10 cellular contexts compared by ENCODE assay signal in the genomic region with DNA sequence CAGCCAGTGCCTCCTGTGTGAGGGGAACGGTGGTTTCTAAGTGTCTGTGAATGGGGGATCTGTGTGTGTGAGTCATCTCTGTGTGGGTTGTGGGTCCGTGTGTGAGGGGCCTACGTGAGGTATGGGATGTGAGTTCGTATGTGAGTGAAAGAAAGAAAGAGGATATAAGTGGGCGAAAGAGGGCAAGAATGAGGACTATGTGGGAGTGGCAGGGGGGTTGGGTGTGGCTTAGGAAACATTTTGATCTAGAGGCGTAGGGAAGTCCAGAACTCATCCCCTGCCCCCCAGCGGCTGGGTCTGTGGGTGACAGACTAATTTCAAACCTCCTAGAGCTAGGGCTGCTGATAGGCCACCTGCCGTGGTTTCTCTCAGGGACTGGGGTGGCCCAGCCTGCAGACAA. TPM values are rescaled to one million over a fixed set of nuclear protein-coding genes. Genes with fewer than 3 reads are reported as not detected.
DNase-seq lines count a peak whose midpoint lies in the region; ATAC-seq lines count a peak whose summit lies in the region.
"Had no signal": no experiment of that assay in that cellular context is flagged by ENCODE, and none has a peak within 500 bp of the region (broad histone marks: within the 10 kb centered on the region; RNA-seq: fewer than 3 reads in every experiment).

No MANE protein-coding gene starts in this region.

- 93 to 94% methylated on average over 8 of the region's 8 CpGs for WGBS in aorta, 2 donors

- H3K4me3 ChIP-seq in aorta (ENCODE audit: low read length in 2 of 2), result no peak overlapping the region
- H3K4me3 ChIP-seq: A549, SK-N-MC had no signal

- H3K27ac ChIP-seq in aorta (ENCODE audit: low read depth in 1 of 2, low read length in 2 of 2), result no peak overlapping the region
- H3K27ac ChIP-seq: A549, SK-N-MC had no signal

- H3K4me1 ChIP-seq in aorta (ENCODE audit: control insufficient read depth in 1 of 2, insufficient read depth in 2 of 2, low read length in 2 of 2), result no peaks in the 10 kb centered on the region
- H3K4me1 ChIP-seq: A549 had no signal

- peaks cover 5 to 22% of the 10 kb centered on the region in 2 donors for H3K36me3 ChIP-seq in aorta (ENCODE audit: control insufficient read depth in 1 of 2, insufficient read depth in 2 of 2, low read length in 1 of 2)

- H3K27me3 ChIP-seq in aorta (ENCODE audit: control insufficient read depth in 1 of 2, insufficient read depth in 2 of 2, low read length in 1 of 2), result no peaks in the 10 kb centered on the region

- DNase-seq in activated CD4-positive, alpha-beta T cell treated with anti-CD3 and anti-CD28 coated beads for 24 hours (ENCODE audit: low read depth in 2 of 2), result peak; percentile 15 to 62
- DNase-seq in activated CD4-positive, alpha-beta T cell treated with anti-CD3 and anti-CD28 coated beads for 1 hour, result no peak
- peak; percentile 84 to 87 for DNase-seq in activated T-cell treated with anti-CD3 and anti-CD28 coated beads, Interleukin-2, amount 50 U/mL, for 48 hours
- DNase-seq in stimulated activated CD8-positive, alpha-beta memory T cell treated with anti-CD3 and anti-CD28 coated beads, Interleukin-4, amount 100 ng/mL, for 48 hours, result peak; percentile 85
- no peak for DNase-seq in aorta
- no peak for DNase-seq in amniotic stem cell (lab: John Stamatoyannopoulos, UW)
- no peak for DNase-seq in SHP77 (lab: John Stamatoyannopoulos, UW)

- no peaks in the 10 kb centered on the region for H3K9me3 ChIP-seq in aorta (ENCODE audit: control insufficient read depth, low read length)
- H3K9me3 ChIP-seq: A549 had no signal

- peak; percentile 87 for ATAC-seq in HG03521 (IDR thresholded peaks at IDR 0.05; ENCODE audit: unreplicated experiment)
- no peak for ATAC-seq in aorta (ENCODE audit: low FRiP score)
- ATAC-seq: A549 had no signal

- intact Hi-C loops in aorta (cut with DNase I), result no loop called here

RNA-seq across cellular contexts. Expression of gene DHX35, which starts 35.5 kb away (rescaled TPM):
- 10 to 100 TPM; 11.3 TPM for total RNA-seq in aorta
- polyA plus RNA-seq in aorta, result 10 to 100 TPM in 1 of 2 donors, 1 to 10 TPM in 1; 4.8 to 15.5 TPM

Comparison
In these comparisons a context has a peak if more than half of its experiments do, and no peak if none do; other contexts are left out.
1. DNase-seq: peak in activated CD4-positive, alpha-beta T cell treated with anti-CD3 and anti-CD28 coated beads for 24 hours (2 of 2), activated T-cell treated with anti-CD3 and anti-CD28 coated beads, Interleukin-2, amount 50 U/mL, for 48 hours (2 of 2) and stimulated activated CD8-positive, alpha-beta memory T cell treated with anti-CD3 and anti-CD28 coated beads, Interleukin-4, amount 100 ng/mL, for 48 hours (single experiment); none in activated CD4-positive, alpha-beta T cell treated with anti-CD3 and anti-CD28 coated beads for 1 hour (single experiment), aorta (0 of 2), amniotic stem cell (single experiment) and SHP77 (0 of 2).